In the genomic region with DNA sequence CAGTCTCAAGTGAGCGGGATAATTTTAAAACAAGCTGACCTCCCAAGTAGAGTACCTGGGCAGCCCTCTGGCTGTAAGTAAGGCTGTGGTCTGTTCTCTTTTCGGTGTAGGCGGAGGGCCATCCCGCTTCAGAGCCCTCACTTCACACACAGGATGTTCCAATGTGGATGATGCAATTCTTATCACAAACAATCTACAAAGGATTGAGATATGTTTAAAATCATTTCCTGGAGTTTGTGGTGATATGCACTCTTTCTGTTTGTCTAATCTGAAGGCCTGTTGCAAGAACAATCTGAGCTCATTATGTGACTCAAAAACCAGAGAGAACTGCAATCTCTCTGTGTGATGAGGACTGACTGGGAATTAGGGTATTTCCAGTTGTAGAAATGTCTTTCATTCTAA, we compare ENCODE assay signal across 8 cellular contexts. TPM values are rescaled to one million over a fixed set of nuclear protein-coding genes. Genes with fewer than 3 reads are reported as not detected.
DNase-seq lines count a peak whose midpoint lies in the region; ATAC-seq and TF ChIP-seq lines count a peak whose summit lies in the region.

No MANE protein-coding gene starts in this region.

- H3K4me3 ChIP-seq in SK-N-MC (no peak overlapping the region), epithelial cell of esophagus (ENCODE audit: low read length) (no peak overlapping the region), skeletal muscle cell (ENCODE audit: low read depth, low read length) (no peak overlapping the region), lower leg skin (ENCODE audit: low read depth, poor library complexity, severe bottlenecking) (no peak overlapping the region)

- H3K9ac ChIP-seq in SK-N-MC (ENCODE audit: insufficient read length) = no peak overlapping the region

- no peak for ATAC-seq in HG03159 (IDR thresholded peaks at IDR 0.05; ENCODE audit: unreplicated experiment)
- ATAC-seq in GM18870 (IDR thresholded peaks at IDR 0.05; ENCODE audit: unreplicated experiment) = no peak

- 37 to 38% methylated on average over 4 of the region's 4 CpGs for WGBS in lower leg skin, 2 donors

- H3K36me3 ChIP-seq in SK-N-MC (ENCODE audit: insufficient read depth, low read length) = no peaks in the 10 kb centered on the region

- intact Hi-C loops in lower leg skin (cut with DNase I; ENCODE audit: low total_unique reads) = no loop called here

- no peak for TF ChIP-seq POLR2A in lower leg skin (IDR thresholded peaks at IDR 0.05)

- peak overlapping the region; percentile 40; the same call in 1 of the 2 replicates for H3K27ac ChIP-seq in SK-N-MC

- no peaks in the 10 kb centered on the region for H3K9me3 ChIP-seq in SK-N-MC (ENCODE audit: low read depth, low read length)

- peak; percentile 85 for DNase-seq in H4 (ENCODE audit: low spot score)
- DNase-seq in SK-N-MC (ENCODE audit: low read depth, low spot score) = no peak
- DNase-seq in epithelial cell of esophagus (ENCODE audit: low read depth) = peak; percentile 93
- peak; percentile 70 for DNase-seq in skeletal muscle cell (ENCODE audit: low read depth)
- DNase-seq in lower leg skin (ENCODE audit: low spot score in 2 of 2) = no peak
- no peak for DNase-seq in NCI-H82 treated with DMSO at 0.1 percent for 48 hours (lab: John Stamatoyannopoulos, UW; ENCODE audit: unreplicated experiment)

- TF ChIP-seq CTCF in epithelial cell of esophagus (IDR thresholded peaks at IDR 0.05; ENCODE audit: insufficient read depth, low read depth, low read length, missing control alignments) = no peak
- no peak for TF ChIP-seq CTCF in lower leg skin (IDR thresholded peaks at IDR 0.05)

RNA-seq across cellular contexts. Expression of gene ITGA2, which starts 42.5 kb away (rescaled TPM):
- total RNA-seq in H4 (2014; rRNA removed; shearing (Covaris generic)) = 23.4 and 29.0 TPM in 2 replicates
- total RNA-seq in lower leg skin = 10 to 100 TPM; 28.6 to 36.7 (median 34.1) TPM

Comparison
In these comparisons a context has a peak if more than half of its experiments do, and no peak if none do; other contexts are left out.
1. DNase-seq: peak in H4 (single experiment), epithelial cell of esophagus (single experiment) and skeletal muscle cell (single experiment); none in SK-N-MC (single experiment), lower leg skin (0 of 2) and NCI-H82 treated with DMSO at 0.1 percent for 48 hours (single experiment).